Comparison of ENCODE assay signal across 20 cellular contexts in genomic region chr3:73512095-73512494, GRCh38.
DNase-seq lines count a peak whose midpoint lies in the region; ATAC-seq and TF ChIP-seq lines count a peak whose summit lies in the region.
"Had no signal": no experiment of that assay in that cellular context is flagged by ENCODE, and none has a peak within 500 bp of the region (broad histone marks: within the 10 kb centered on the region; RNA-seq: fewer than 3 reads in every experiment).

No MANE protein-coding gene starts in this region.

- CTCF ChIA-PET in MCF 10A (lab: Yijun Ruan, JAX), result interaction anchor here (0.7 to 4.6 kb wide), 6 partner anchors 8 to 1811 kb away, joined by 3 to 39 read pairs (median 4); no protein-coding TSS in a partner anchor

- TF ChIP-seq CTCF in breast epithelium (IDR thresholded peaks at IDR 0.05) (no peak), MCF 10A (IDR thresholded peaks at IDR 0.05; ENCODE audit: unreplicated experiment) (no peak), coronary artery (IDR thresholded peaks at IDR 0.05) (no peak), mucosa of descending colon (IDR thresholded peaks at IDR 0.05) (no peak), upper lobe of right lung (IDR thresholded peaks at IDR 0.05) (no peak)

- H3K4me3 ChIP-seq in breast epithelium (no peak overlapping the region), coronary artery (peak overlapping the region; percentile 49), mucosa of descending colon (no peak overlapping the region), upper lobe of right lung (no peak overlapping the region)

- no peak overlapping the region for H3K27ac Mint-ChIP-seq in MCF 10A (ENCODE audit: low read depth, unreplicated experiment)
- H3K27ac Mint-ChIP-seq: activated naive CD8-positive, alpha-beta T cell treated with anti-CD3 and anti-CD28 coated beads for 36 hours; activated T-cell treated with anti-CD3 and anti-CD28 coated beads, Interleukin-2, amount 50 U/mL, for 24 hours had no signal

- no peak overlapping the region for H3K4me3 Mint-ChIP-seq in MCF 10A (ENCODE audit: unreplicated experiment)
- H3K4me3 Mint-ChIP-seq: activated naive CD8-positive, alpha-beta T cell treated with anti-CD3 and anti-CD28 coated beads for 36 hours; activated T-cell treated with anti-CD3 and anti-CD28 coated beads, Interleukin-2, amount 50 U/mL, for 24 hours; central memory CD8-positive, alpha-beta T cell had no signal

- BruUV-seq in MCF 10A (replicated peaks; lab: Mats Ljungman, UMichigan), result no TSS peak

- H3K4me1 ChIP-seq in breast epithelium, result peaks cover 0 to 8% of the 10 kb centered on the region in 2 donors
- peaks cover 50% of the 10 kb centered on the region for H3K4me1 ChIP-seq in mucosa of descending colon (ENCODE audit: low read depth)
- H3K4me1 ChIP-seq in upper lobe of right lung, result peaks cover 9% of the 10 kb centered on the region

- H3K27ac ChIP-seq in breast epithelium (peak overlapping the region; percentile 27 to 46), coronary artery (peak overlapping the region; percentile 45 to 78), upper lobe of right lung (peak overlapping the region; percentile 33)
- H3K27ac ChIP-seq: epithelial cell of prostate had no signal

- H3K9me3 ChIP-seq in breast epithelium (no peaks in the 10 kb centered on the region), mucosa of descending colon (no peaks in the 10 kb centered on the region), upper lobe of right lung (no peaks in the 10 kb centered on the region)

- no peaks in the 10 kb centered on the region for H3K36me3 ChIP-seq in breast epithelium
- no peaks in the 10 kb centered on the region for H3K36me3 ChIP-seq in mucosa of descending colon (ENCODE audit: low read depth)
- H3K36me3 ChIP-seq in upper lobe of right lung, result no peaks in the 10 kb centered on the region

- DNase-seq in breast epithelium (ENCODE audit: low spot score in 2 of 2) (no peak), MCF 10A (ENCODE audit: unreplicated experiment) (no peak), coronary artery (ENCODE audit: low spot score) (no peak), mucosa of descending colon (no peak), upper lobe of right lung (no peak), NAMALWA (ENCODE audit: low spot score) (no peak)
- no peak for DNase-seq in activated CD8-positive, alpha-beta memory T cell treated with anti-CD3 and anti-CD28 coated beads, Interleukin-2, amount 50 U/mL, for 48 hours
- DNase-seq: ACHN; activated CD4-positive, alpha-beta T cell treated with anti-CD3 and anti-CD28 coated beads, Interleukin-2, amount 50 U/mL, for 1 hour; activated naive CD8-positive, alpha-beta T cell treated with anti-CD3 and anti-CD28 coated beads for 36 hours; activated T-cell treated with anti-CD3 and anti-CD28 coated beads, Interleukin-2, amount 50 U/mL, for 24 hours; COR-L47; kidney glomerular epithelial cell; NCI-H2029 treated with DMSO at 0.1 percent for 48 hours; NK-92 treated with Interleukin-12 subunit alpha and Interleukin-12 subunit beta, amount 100 ng/mL, for 24 hours; SHP77 treated with DMSO at 0.1 percent for 48 hours; T-helper 9 cell had no signal

- no peaks in the 10 kb centered on the region for H3K9me3 Mint-ChIP-seq in MCF 10A (ENCODE audit: unreplicated experiment)
- H3K9me3 Mint-ChIP-seq: activated naive CD8-positive, alpha-beta T cell treated with anti-CD3 and anti-CD28 coated beads for 36 hours; activated T-cell treated with anti-CD3 and anti-CD28 coated beads, Interleukin-2, amount 50 U/mL, for 24 hours; central memory CD8-positive, alpha-beta T cell had no signal

- H3K4me1 Mint-ChIP-seq in MCF 10A (ENCODE audit: insufficient read depth, unreplicated experiment), result no peaks in the 10 kb centered on the region
- H3K4me1 Mint-ChIP-seq: activated naive CD8-positive, alpha-beta T cell treated with anti-CD3 and anti-CD28 coated beads for 36 hours; central memory CD8-positive, alpha-beta T cell had no signal

- H3K27me3 ChIP-seq in breast epithelium (no peaks in the 10 kb centered on the region), upper lobe of right lung (no peaks in the 10 kb centered on the region)

- intact Hi-C loops in breast epithelium (cut with DNase I; ENCODE audit: low total_unique reads) (no loop called here), MCF 10A (cut with micrococcal nuclease) (no loop called here), mucosa of descending colon (cut with DNase I, micrococcal nuclease) (loop anchor here in 1 of 2 donors (10.0 kb wide), 1 partner anchor 113 kb away; the partner anchor contains the start of gene PDZRN3), upper lobe of right lung (cut with DNase I) (loop anchor here (10.0 kb wide), 1 partner anchor 333 kb away; no protein-coding TSS in a partner anchor)

- POLR2A ChIA-PET in MCF 10A (lab: Yijun Ruan, JAX), result no interaction called here

- ATAC-seq in mucosa of descending colon, result peak; percentile 5
- no peak for ATAC-seq in upper lobe of right lung
- no peak for ATAC-seq in HG03039 (IDR thresholded peaks at IDR 0.05; ENCODE audit: unreplicated experiment)

- no peak for TF ChIP-seq POLR2A in breast epithelium (IDR thresholded peaks at IDR 0.05)

- no peaks in the 10 kb centered on the region for H3K36me3 Mint-ChIP-seq in MCF 10A (ENCODE audit: insufficient read depth, unreplicated experiment)
- H3K36me3 Mint-ChIP-seq: activated naive CD8-positive, alpha-beta T cell treated with anti-CD3 and anti-CD28 coated beads for 36 hours had no signal

- no peaks in the 10 kb centered on the region for H3K27me3 Mint-ChIP-seq in MCF 10A (ENCODE audit: insufficient read depth, unreplicated experiment)
- H3K27me3 Mint-ChIP-seq: central memory CD8-positive, alpha-beta T cell had no signal
